1 cellular context compared by ENCODE assay signal in the genomic region with DNA sequence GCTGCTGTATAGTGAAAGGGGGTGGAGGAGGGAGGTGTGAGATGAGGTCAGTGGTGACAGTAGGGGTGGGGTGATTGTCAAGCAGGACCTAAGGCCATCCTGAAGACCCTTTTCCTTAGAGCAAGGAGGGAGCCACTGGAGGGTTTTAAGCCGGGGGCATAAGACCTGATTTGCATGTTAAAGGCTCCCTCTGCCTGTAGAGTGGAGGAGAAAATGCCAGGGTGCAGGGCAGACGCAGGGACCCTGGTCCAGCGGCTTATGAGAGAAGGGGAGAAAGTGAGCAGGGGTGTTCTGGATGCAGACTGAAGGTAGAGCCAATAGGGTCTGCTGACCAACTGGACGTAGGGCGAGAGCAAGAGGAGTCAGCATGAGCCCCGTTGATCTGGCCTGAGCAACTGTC.
TF ChIP-seq lines count a peak whose summit lies in the region.

No MANE protein-coding gene starts in this region.

TF ChIP-seq in GM23338, 12 proteins besides CTCF, POLR2A, EP300 and RAD21:
- TF ChIP-seq, protein P1, sequence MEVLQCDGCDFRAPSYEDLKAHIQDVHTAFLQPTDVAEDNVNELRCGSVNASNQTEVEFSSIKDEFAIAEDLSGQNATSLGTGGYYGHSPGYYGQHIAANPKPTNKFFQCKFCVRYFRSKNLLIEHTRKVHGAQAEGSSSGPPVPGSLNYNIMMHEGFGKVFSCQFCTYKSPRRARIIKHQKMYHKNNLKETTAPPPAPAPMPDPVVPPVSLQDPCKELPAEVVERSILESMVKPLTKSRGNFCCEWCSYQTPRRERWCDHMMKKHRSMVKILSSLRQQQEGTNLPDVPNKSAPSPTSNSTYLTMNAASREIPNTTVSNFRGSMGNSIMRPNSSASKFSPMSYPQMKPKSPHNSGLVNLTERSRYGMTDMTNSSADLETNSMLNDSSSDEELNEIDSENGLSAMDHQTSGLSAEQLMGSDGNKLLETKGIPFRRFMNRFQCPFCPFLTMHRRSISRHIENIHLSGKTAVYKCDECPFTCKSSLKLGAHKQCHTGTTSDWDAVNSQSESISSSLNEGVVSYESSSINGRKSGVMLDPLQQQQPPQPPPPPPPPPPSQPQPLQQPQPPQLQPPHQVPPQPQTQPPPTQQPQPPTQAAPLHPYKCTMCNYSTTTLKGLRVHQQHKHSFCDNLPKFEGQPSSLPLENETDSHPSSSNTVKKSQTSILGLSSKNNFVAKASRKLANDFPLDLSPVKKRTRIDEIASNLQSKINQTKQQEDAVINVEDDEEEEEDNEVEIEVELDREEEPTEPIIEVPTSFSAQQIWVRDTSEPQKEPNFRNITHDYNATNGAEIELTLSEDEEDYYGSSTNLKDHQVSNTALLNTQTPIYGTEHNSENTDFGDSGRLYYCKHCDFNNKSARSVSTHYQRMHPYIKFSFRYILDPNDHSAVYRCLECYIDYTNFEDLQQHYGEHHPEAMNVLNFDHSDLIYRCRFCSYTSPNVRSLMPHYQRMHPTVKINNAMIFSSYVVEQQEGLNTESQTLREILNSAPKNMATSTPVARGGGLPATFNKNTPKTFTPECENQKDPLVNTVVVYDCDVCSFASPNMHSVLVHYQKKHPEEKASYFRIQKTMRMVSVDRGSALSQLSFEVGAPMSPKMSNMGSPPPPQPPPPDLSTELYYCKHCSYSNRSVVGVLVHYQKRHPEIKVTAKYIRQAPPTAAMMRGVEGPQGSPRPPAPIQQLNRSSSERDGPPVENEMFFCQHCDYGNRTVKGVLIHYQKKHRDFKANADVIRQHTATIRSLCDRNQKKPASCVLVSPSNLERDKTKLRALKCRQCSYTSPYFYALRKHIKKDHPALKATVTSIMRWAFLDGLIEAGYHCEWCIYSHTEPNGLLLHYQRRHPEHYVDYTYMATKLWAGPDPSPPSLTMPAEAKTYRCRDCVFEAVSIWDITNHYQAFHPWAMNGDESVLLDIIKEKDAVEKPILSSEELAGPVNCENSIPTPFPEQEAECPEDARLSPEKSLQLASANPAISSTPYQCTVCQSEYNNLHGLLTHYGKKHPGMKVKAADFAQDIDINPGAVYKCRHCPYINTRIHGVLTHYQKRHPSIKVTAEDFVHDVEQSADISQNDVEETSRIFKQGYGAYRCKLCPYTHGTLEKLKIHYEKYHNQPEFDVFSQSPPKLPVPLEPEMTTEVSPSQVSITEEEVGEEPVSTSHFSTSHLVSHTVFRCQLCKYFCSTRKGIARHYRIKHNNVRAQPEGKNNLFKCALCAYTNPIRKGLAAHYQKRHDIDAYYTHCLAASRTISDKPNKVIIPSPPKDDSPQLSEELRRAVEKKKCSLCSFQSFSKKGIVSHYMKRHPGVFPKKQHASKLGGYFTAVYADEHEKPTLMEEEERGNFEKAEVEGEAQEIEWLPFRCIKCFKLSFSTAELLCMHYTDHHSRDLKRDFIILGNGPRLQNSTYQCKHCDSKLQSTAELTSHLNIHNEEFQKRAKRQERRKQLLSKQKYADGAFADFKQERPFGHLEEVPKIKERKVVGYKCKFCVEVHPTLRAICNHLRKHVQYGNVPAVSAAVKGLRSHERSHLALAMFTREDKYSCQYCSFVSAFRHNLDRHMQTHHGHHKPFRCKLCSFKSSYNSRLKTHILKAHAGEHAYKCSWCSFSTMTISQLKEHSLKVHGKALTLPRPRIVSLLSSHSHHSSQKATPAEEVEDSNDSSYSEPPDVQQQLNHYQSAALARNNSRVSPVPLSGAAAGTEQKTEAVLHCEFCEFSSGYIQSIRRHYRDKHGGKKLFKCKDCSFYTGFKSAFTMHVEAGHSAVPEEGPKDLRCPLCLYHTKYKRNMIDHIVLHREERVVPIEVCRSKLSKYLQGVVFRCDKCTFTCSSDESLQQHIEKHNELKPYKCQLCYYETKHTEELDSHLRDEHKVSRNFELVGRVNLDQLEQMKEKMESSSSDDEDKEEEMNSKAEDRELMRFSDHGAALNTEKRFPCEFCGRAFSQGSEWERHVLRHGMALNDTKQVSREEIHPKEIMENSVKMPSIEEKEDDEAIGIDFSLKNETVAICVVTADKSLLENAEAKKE (CRISPR knock-in tag; IDR thresholded peaks at IDR 0.05), result no peak
- TF ChIP-seq EZH2phosphoT487 (IDR thresholded peaks at IDR 0.05; ENCODE audit: unreplicated experiment) (no peak), JUNB (IDR thresholded peaks at IDR 0.05; ENCODE audit: unreplicated experiment) (no peak)
